In genomic region chr1:37930246-37931142, GRCh38 we compare ENCODE assay signal across 8 cellular contexts. TPM values are rescaled to one million over a fixed set of nuclear protein-coding genes. Genes with fewer than 3 reads are reported as not detected.
DNase-seq lines count a peak whose midpoint lies in the region; ATAC-seq and TF ChIP-seq lines count a peak whose summit lies in the region.

No MANE protein-coding gene starts in this region.

- H3K4me2 ChIP-seq in HCT116 (ENCODE audit: low read length): peak overlapping the region; percentile 98

- no peaks in the 10 kb centered on the region for H3K9me3 Mint-ChIP-seq in osteocyte (ENCODE audit: unreplicated experiment)

- peaks cover 32% of the 10 kb centered on the region for H3K4me1 Mint-ChIP-seq in osteocyte (ENCODE audit: unreplicated experiment)

- H3K4me3 ChIP-seq in HCT116 (replicated peaks in 1 of 2; ENCODE audit: low read depth in 1 of 2, low read length in 2 of 2) (peak overlapping the region; percentile 87 to 92), WERI-Rb-1 (ENCODE audit: low read depth, low read length) (peak overlapping the region; percentile 45), endocrine pancreas (ENCODE audit: control insufficient read depth, insufficient read depth, low read length) (peak overlapping the region; percentile 32)

- peak overlapping the region; percentile 83 for H3K9ac ChIP-seq in HCT116 (ENCODE audit: low read length)
- H3K9ac ChIP-seq in endocrine pancreas (ENCODE audit: control insufficient read depth, insufficient read depth, low read length): peak overlapping the region; percentile 42

- no peak for TF ChIP-seq POLR2A in HCT116 (IDR thresholded peaks at IDR 0.05; ENCODE audit: borderline replicate concordance, extremely low read depth, insufficient read depth, insufficient read length)

- no peaks in the 10 kb centered on the region for H3K9me2 ChIP-seq in HCT116 (ENCODE audit: insufficient read depth)

- H3K4me1 ChIP-seq in HCT116 (ENCODE audit: control insufficient read depth in 1 of 2, insufficient read depth in 2 of 2, low read length in 2 of 2) (peaks cover 24 to 43% of the 10 kb centered on the region in 2 experiments), endocrine pancreas (ENCODE audit: control insufficient read depth, insufficient read depth, low read length) (no peaks in the 10 kb centered on the region)

- H3K36me3 ChIP-seq in HCT116 (ENCODE audit: control insufficient read depth in 1 of 2, insufficient read depth in 2 of 2, low read length in 2 of 2) (no peaks in the 10 kb centered on the region), WERI-Rb-1 (peaks cover 6% of the 10 kb centered on the region), endocrine pancreas (ENCODE audit: control insufficient read depth, insufficient read depth, low read length) (peaks cover 3% of the 10 kb centered on the region)

- RAD21 ChIA-PET in HCT116 (lab: Charles Lee; ENCODE audit: low non-redundant PET in 1 of 2, low total read pairs in 2 of 2, uncharacterized antibody in 2 of 2, unreplicated experiment in 2 of 2): no interaction called here

- H2AFZ ChIP-seq in HCT116 (ENCODE audit: low read depth, low read length, poor library complexity, severe bottlenecking): no peak overlapping the region

- no peak for TF ChIP-seq RAD21 in HCT116 (IDR thresholded peaks at IDR 0.05; ENCODE audit: low read depth)

- DNase-seq in HCT116 (ENCODE audit: low read depth, low spot score) (no peak), WERI-Rb-1 (no peak), osteocyte (ENCODE audit: extremely low spot score, unreplicated experiment) (no peak), amygdala (lab: John Stamatoyannopoulos, UW) (no peak), SW 1271 (lab: John Stamatoyannopoulos, UW) (no peak), GM10266 (ENCODE audit: extremely low spot score) (no peak)

- BruUV-seq in HCT116 (replicated peaks; lab: Mats Ljungman, UMichigan): no TSS peak

- no peaks in the 10 kb centered on the region for H3K27me3 Mint-ChIP-seq in osteocyte (ENCODE audit: unreplicated experiment)

- POLR2A ChIA-PET in HCT116 (lab: Charles Lee): interaction anchor here (1.4 to 1.7 kb wide), 2 partner anchors 9 to 11 kb away, joined by 3 to 5 read pairs; no protein-coding TSS in a partner anchor

- H4K20me1 ChIP-seq in HCT116 (ENCODE audit: insufficient read depth): no peaks in the 10 kb centered on the region

- no peak overlapping the region for H3K27ac Mint-ChIP-seq in osteocyte (ENCODE audit: unreplicated experiment)

- intact Hi-C loops in HCT116 (cut with micrococcal nuclease): no loop called here

- TF ChIP-seq CTCF in HCT116 (IDR thresholded peaks at IDR 0.05 in 2 of 3, conservative IDR thresholded peaks at IDR 0.05 in 1 of 3; ENCODE audit: borderline replicate concordance in 1 of 3, insufficient read depth in 1 of 3, low read depth in 2 of 3, low read length in 2 of 3) (no peak), WERI-Rb-1 (IDR thresholded peaks at IDR 0.05; ENCODE audit: low read depth, low read length) (no peak), osteocyte (IDR thresholded peaks at IDR 0.05) (no peak), GM10266 (IDR thresholded peaks at IDR 0.05; ENCODE audit: control insufficient read depth, insufficient read depth, low read depth, missing control alignments) (no peak)

- H3K9me3 ChIP-seq in HCT116 (ENCODE audit: control insufficient read depth in 1 of 2, insufficient read depth in 1 of 2, low read depth in 1 of 2, low read length in 2 of 2): no peaks in the 10 kb centered on the region
- H3K9me3 ChIP-seq in WERI-Rb-1 (ENCODE audit: severe bottlenecking): no peaks in the 10 kb centered on the region
- no peaks in the 10 kb centered on the region for H3K9me3 ChIP-seq in endocrine pancreas (ENCODE audit: control insufficient read depth, low read length)

- peak overlapping the region; percentile 82 for H3K4me3 Mint-ChIP-seq in osteocyte (ENCODE audit: unreplicated experiment)

- CTCF ChIA-PET in HCT116 (lab: Charles Lee): interaction anchor here (0.5 to 1.4 kb wide), 2 partner anchors 54 to 87 kb away, joined by 3 to 5 read pairs; no protein-coding TSS in a partner anchor

- peaks cover 19% of the 10 kb centered on the region for H3K36me3 Mint-ChIP-seq in osteocyte (ENCODE audit: unreplicated experiment)

- H3K27me3 ChIP-seq in HCT116 (ENCODE audit: insufficient read depth, low read length) (no peaks in the 10 kb centered on the region), WERI-Rb-1 (ENCODE audit: insufficient read depth, low read depth, severe bottlenecking) (no peaks in the 10 kb centered on the region), endocrine pancreas (ENCODE audit: control insufficient read depth, insufficient read depth, low read length) (no peaks in the 10 kb centered on the region)

- peaks cover 30% of the 10 kb centered on the region for H3K79me2 ChIP-seq in HCT116 (ENCODE audit: insufficient read depth, low read length)

- peak overlapping the region; percentile 58 for H3K27ac ChIP-seq in HCT116 (ENCODE audit: low read depth, low read length)
- H3K27ac ChIP-seq in WERI-Rb-1: no peak overlapping the region

- ATAC-seq in HCT116 (no peak), HG03521 (IDR thresholded peaks at IDR 0.05; ENCODE audit: unreplicated experiment) (no peak)

TF ChIP-seq in HCT116, 20 proteins besides CTCF, POLR2A, EP300 and RAD21 (continues in another document):
- TF ChIP-seq SRF (IDR thresholded peaks at IDR 0.05; ENCODE audit: low read depth) (no peak), EGR1 (IDR thresholded peaks at IDR 0.05; ENCODE audit: low read depth) (no peak), MAX (IDR thresholded peaks at IDR 0.05) (no peak), TCF7L2 (IDR thresholded peaks at IDR 0.05; ENCODE audit: borderline replicate concordance, extremely low read depth, insufficient read depth, insufficient read length) (no peak), CEBPB (IDR thresholded peaks at IDR 0.05; ENCODE audit: low read depth) (peak; percentile 34; the same call in 1 of the 2 replicates), SIN3A (IDR thresholded peaks at IDR 0.05; ENCODE audit: low read depth) (no peak), SP1 (IDR thresholded peaks at IDR 0.05; ENCODE audit: low read depth) (no peak), ZFX (IDR thresholded peaks at IDR 0.05) (no peak), ZBTB33 (IDR thresholded peaks at IDR 0.05; ENCODE audit: extremely low read depth, insufficient replicate concordance, low read length) (no peak), ZNF274 (IDR thresholded peaks at IDR 0.05; ENCODE audit: low read depth, low read length) (no peak), POLR2AphosphoS5 (IDR thresholded peaks at IDR 0.05; ENCODE audit: low read depth, low read length) (0 out of 2 replicates have a peak, but pooled peaks have one; percentile 18), JUND (IDR thresholded peaks at IDR 0.05) (no peak), CBX3 (IDR thresholded peaks at IDR 0.05; ENCODE audit: low read depth) (no peak), REST (IDR thresholded peaks at IDR 0.05; ENCODE audit: low read depth) (no peak), YY1 (IDR thresholded peaks at IDR 0.05; ENCODE audit: extremely low read depth, insufficient replicate concordance, low read depth, low read length) (no peak), ATF3 (IDR thresholded peaks at IDR 0.05) (no peak)

RNA-seq across cellular contexts. Expression of gene INPP5B, which starts 16.4 kb away (rescaled TPM):
- total RNA-seq in HCT116 (2021; ENCODE audit: unreplicated experiment) (20.8 TPM), osteocyte (36.2 and 36.5 TPM in 2 replicates)
- 12.0 and 14.9 TPM in 2 replicates for polyA plus RNA-seq in HCT116 (2012)

RNA-seq across cellular contexts. Expression of gene SF3A3, which starts 59.3 kb away (rescaled TPM):
- 74.4 TPM for total RNA-seq in HCT116 (2021; ENCODE audit: unreplicated experiment)
- 31.9 and 37.4 TPM in 2 replicates for polyA plus RNA-seq in HCT116 (2012)
- total RNA-seq in osteocyte: 51.4 and 55.3 TPM in 2 replicates

Comparison
In these comparisons a context has a peak if more than half of its experiments do, and no peak if none do; other contexts are left out.
1. H3K4me3 ChIP-seq: peak in every context shown above with its lines; median percentile 90 in HCT116; 45 in WERI-Rb-1; 32 in endocrine pancreas.